Comparison of ENCODE assay signal across 19 cellular contexts in the genomic region with DNA sequence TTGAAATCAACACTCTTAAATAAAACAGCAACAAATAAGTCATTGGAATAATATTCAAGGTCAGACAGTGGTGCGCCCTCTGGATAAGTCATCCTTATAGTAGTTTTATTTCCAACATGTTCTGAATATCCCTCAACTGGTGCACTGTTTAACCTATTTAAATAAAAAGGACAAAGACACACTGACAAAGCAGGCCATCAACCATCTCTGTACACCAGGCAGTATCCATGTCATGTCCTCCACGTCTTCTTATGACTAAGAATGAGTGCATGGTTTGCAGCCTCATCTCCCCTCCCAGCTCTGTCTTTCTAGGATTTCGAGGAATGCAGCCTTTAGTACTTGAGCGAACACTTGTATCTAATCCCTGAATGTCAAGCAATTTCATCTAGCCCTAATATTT. TPM values are rescaled to one million over a fixed set of nuclear protein-coding genes. Genes with fewer than 3 reads are reported as not detected.
DNase-seq lines count a peak whose midpoint lies in the region; ATAC-seq, FAIRE-seq and TF ChIP-seq lines count a peak whose summit lies in the region.
"Had no signal": no experiment of that assay in that cellular context is flagged by ENCODE, and none has a peak within 500 bp of the region (broad histone marks: within the 10 kb centered on the region; RNA-seq: fewer than 3 reads in every experiment).

No MANE protein-coding gene starts in this region.

- H3K4me1 ChIP-seq in CD8-positive, alpha-beta memory T cell (ENCODE audit: insufficient read depth, low read length): peaks cover 19% of the 10 kb centered on the region
- H3K4me1 ChIP-seq in esophagus muscularis mucosa: peaks cover 0 to 3% (median 1%) of the 10 kb centered on the region in 4 donors
- H3K4me1 ChIP-seq in osteoblast (ENCODE audit: insufficient read depth, low read length): peaks cover 9% of the 10 kb centered on the region
- peaks cover 2% of the 10 kb centered on the region for H3K4me1 ChIP-seq in suprapubic skin
- H3K4me1 ChIP-seq: thyroid gland had no signal

- peak overlapping the region; percentile 24 to 88 (median 78) for H3K27ac Mint-ChIP-seq in CD8-positive, alpha-beta memory T cell
- H3K27ac Mint-ChIP-seq: activated CD4-positive, alpha-beta T cell treated with anti-CD3 and anti-CD28 coated beads, Interleukin-2, amount 10 ng/mL, durations not matched to agents 7 days and 5 days; activated T-helper 1 cell treated with anti-CD3 and anti-CD28 coated beads, Interleukin-12 subunit alpha, Interleukin-12 subunit beta, Interleukin-2, Interleukin-4 antibody, amounts not matched to agents 30 ng/mL and 10 ng/mL and 1 ng/mL, durations not matched to agents 14 hours and 24 hours and 36 hours had no signal

- no peak overlapping the region for H3K4me2 ChIP-seq in osteoblast (ENCODE audit: insufficient read depth, low read length)

- peaks cover 34 to 74% (median 57%) of the 10 kb centered on the region in 3 donors for H3K4me1 Mint-ChIP-seq in CD8-positive, alpha-beta memory T cell

- peaks cover 0 to 4% (median 0%) of the 10 kb centered on the region in 5 donors for H3K9me3 Mint-ChIP-seq in CD8-positive, alpha-beta memory T cell

- DNase-seq in CD8-positive, alpha-beta memory T cell: no peak
- DNase-seq in RCC 7860 (ENCODE audit: low spot score): peak; percentile 25
- peak; percentile 39 for DNase-seq in esophagus muscularis mucosa (ENCODE audit: extremely low spot score)
- peak; percentile 87 for DNase-seq in osteoblast (ENCODE audit: insufficient read length, low spot score, missing footprints)
- DNase-seq in T-helper 9 cell: no peak
- DNase-seq in mucosa of gallbladder (ENCODE audit: low spot score): no peak
- no peak for DNase-seq in suprapubic skin (ENCODE audit: low spot score in 2 of 2)
- DNase-seq: activated CD4-positive, alpha-beta T cell treated with anti-CD3 and anti-CD28 coated beads, Interleukin-2, amount 10 ng/mL, durations not matched to agents 7 days and 5 days; anterior cingulate cortex; CD4-positive, alpha-beta memory T cell; effector CD4-positive, alpha-beta T cell; mucosa of descending colon; NCI-H1048; NK-92 treated with Interleukin-12 subunit alpha and Interleukin-12 subunit beta, amount 100 ng/mL, for 24 hours; SHP77; thyroid gland had no signal

- TF ChIP-seq EP300 in esophagus muscularis mucosa (IDR thresholded peaks at IDR 0.05): no peak
- TF ChIP-seq EP300 in suprapubic skin (IDR thresholded peaks at IDR 0.05): no peak

- POLR2A ChIA-PET in CD8-positive, alpha-beta memory T cell (lab: Charles Lee): no interaction called here

- peaks cover 3% of the 10 kb centered on the region for H4K20me1 ChIP-seq in osteoblast (ENCODE audit: insufficient read depth, low read length)

- H3K79me2 ChIP-seq in osteoblast (ENCODE audit: insufficient read depth, low read length): no peaks in the 10 kb centered on the region

- ATAC-seq in HG02884 (IDR thresholded peaks at IDR 0.05; ENCODE audit: unreplicated experiment): no peak
- ATAC-seq: mucosa of descending colon had no signal

- peaks cover 0 to 1% of the 10 kb centered on the region in 2 donors for H3K27me3 Mint-ChIP-seq in CD8-positive, alpha-beta memory T cell
- H3K27me3 Mint-ChIP-seq: activated CD4-positive, alpha-beta T cell treated with anti-CD3 and anti-CD28 coated beads, Interleukin-2, amount 10 ng/mL, durations not matched to agents 7 days and 5 days; CD4-positive, alpha-beta memory T cell had no signal

- peaks cover 34% of the 10 kb centered on the region for H3K36me3 ChIP-seq in CD8-positive, alpha-beta memory T cell (ENCODE audit: insufficient read depth, low read length)
- peaks cover 0 to 80% (median 27%) of the 10 kb centered on the region in 4 donors for H3K36me3 ChIP-seq in esophagus muscularis mucosa
- H3K36me3 ChIP-seq in osteoblast (ENCODE audit: insufficient read depth, low read length): peaks cover 18% of the 10 kb centered on the region
- H3K36me3 ChIP-seq in suprapubic skin: peaks cover 35% of the 10 kb centered on the region

- TF ChIP-seq CTCF in esophagus muscularis mucosa (IDR thresholded peaks at IDR 0.05) (no peak), osteoblast (IDR thresholded peaks at IDR 0.05; ENCODE audit: extremely low read depth, low read depth, low read length) (no peak), suprapubic skin (IDR thresholded peaks at IDR 0.05) (no peak)

- no peak overlapping the region for H3K27ac ChIP-seq in CD8-positive, alpha-beta memory T cell (ENCODE audit: low read depth, low read length)
- H3K27ac ChIP-seq in esophagus muscularis mucosa (replicated peaks in 1 of 4) (no peak overlapping the region), osteoblast (ENCODE audit: low read depth, low read length) (no peak overlapping the region), suprapubic skin (no peak overlapping the region)

- H3K27me3 ChIP-seq in CD8-positive, alpha-beta memory T cell (ENCODE audit: insufficient read depth, low read length, poor library complexity, severe bottlenecking): no peaks in the 10 kb centered on the region
- no peaks in the 10 kb centered on the region for H3K27me3 ChIP-seq in esophagus muscularis mucosa
- H3K27me3 ChIP-seq in osteoblast (ENCODE audit: insufficient read depth, low read length): no peaks in the 10 kb centered on the region
- no peaks in the 10 kb centered on the region for H3K27me3 ChIP-seq in suprapubic skin
- H3K27me3 ChIP-seq: thyroid gland had no signal

- FAIRE-seq in RCC 7860 (lab: Jason Lieb, UNC): no peak
- FAIRE-seq: keratinocyte had no signal

- no peak overlapping the region for H3K4me3 ChIP-seq in CD8-positive, alpha-beta memory T cell (ENCODE audit: low read length)
- H3K4me3 ChIP-seq in esophagus muscularis mucosa (no peak overlapping the region), osteoblast (ENCODE audit: insufficient read depth, low read length) (no peak overlapping the region), suprapubic skin (no peak overlapping the region)
- H3K4me3 ChIP-seq: mucosa of descending colon, thyroid gland had no signal

- no peak overlapping the region for H3K4me3 Mint-ChIP-seq in CD8-positive, alpha-beta memory T cell
- H3K4me3 Mint-ChIP-seq: activated CD4-positive, alpha-beta T cell treated with anti-CD3 and anti-CD28 coated beads, Interleukin-2, amount 10 ng/mL, durations not matched to agents 7 days and 5 days; activated T-helper 1 cell treated with anti-CD3 and anti-CD28 coated beads, Interleukin-12 subunit alpha, Interleukin-12 subunit beta, Interleukin-2, Interleukin-4 antibody, amounts not matched to agents 30 ng/mL and 10 ng/mL and 1 ng/mL, durations not matched to agents 14 hours and 24 hours and 36 hours; CD4-positive, alpha-beta memory T cell had no signal

- CTCF ChIA-PET in CD8-positive, alpha-beta memory T cell (lab: Charles Lee): interaction anchor here (2.5 to 2.6 kb wide), 2 partner anchors 19 to 43 kb away, joined by 7 to 11 read pairs; partner anchors contain the start of gene ST3GAL5

- H3K9me3 ChIP-seq in CD8-positive, alpha-beta memory T cell (ENCODE audit: low read length): no peaks in the 10 kb centered on the region
- H3K9me3 ChIP-seq in esophagus muscularis mucosa: no peaks in the 10 kb centered on the region
- no peaks in the 10 kb centered on the region for H3K9me3 ChIP-seq in osteoblast (ENCODE audit: low read depth, low read length)
- H3K9me3 ChIP-seq in suprapubic skin: no peaks in the 10 kb centered on the region
- H3K9me3 ChIP-seq: mucosa of descending colon, thyroid gland had no signal

- intact Hi-C loops in esophagus muscularis mucosa (cut with DNase I): no loop called here

- H2AFZ ChIP-seq in osteoblast (ENCODE audit: low read length): no peak overlapping the region

- peaks cover 25 to 75% (median 26%) of the 10 kb centered on the region in 3 donors for H3K36me3 Mint-ChIP-seq in CD8-positive, alpha-beta memory T cell

- 86% methylated on average over 4 of the region's 4 CpGs for WGBS in esophagus muscularis mucosa
- 91% methylated on average over 4 of the region's 4 CpGs for WGBS in suprapubic skin

- TF ChIP-seq POLR2A in esophagus muscularis mucosa (IDR thresholded peaks at IDR 0.05; ENCODE audit: low read depth) (no peak), suprapubic skin (IDR thresholded peaks at IDR 0.05) (no peak)

RNA-seq across cellular contexts. Expression of gene ST3GAL5, which starts 42.4 kb away (rescaled TPM):
- total RNA-seq in CD8-positive, alpha-beta memory T cell: 10 to 100 TPM; 11.1 to 11.2 TPM
- 21.8 TPM for polyA plus RNA-seq in CD8-positive, alpha-beta memory T cell
- total RNA-seq in esophagus muscularis mucosa: 10 to 100 TPM; 11.3 to 21.6 (median 19.4) TPM
- total RNA-seq in osteoblast: 17.4 and 17.7 TPM in 2 replicates
- total RNA-seq in mucosa of gallbladder: 56.2 TPM
- total RNA-seq in suprapubic skin: 10 to 100 TPM in 3 of 4 donors, 1 to 10 TPM in 1; 9.5 to 17.8 (median 14.8) TPM

Comparison
In these comparisons a context has a peak if more than half of its experiments do, and no peak if none do; other contexts are left out.
1. DNase-seq: peak in RCC 7860 (single experiment), esophagus muscularis mucosa (single experiment) and osteoblast (single experiment); none in CD8-positive, alpha-beta memory T cell (0 of 5), T-helper 9 cell (single experiment), mucosa of gallbladder (single experiment) and suprapubic skin (0 of 2).